In genomic region chr1:24713736-24714135, GRCh38 we compare ENCODE assay signal across 31 cellular contexts. TPM values are rescaled to one million over a fixed set of nuclear protein-coding genes. Genes with fewer than 3 reads are reported as not detected.
A peak's percentile ranks its signal among the peaks of the same experiment; 100 is the strongest.
DNase-seq lines count a peak whose midpoint lies in the region; FAIRE-seq and TF ChIP-seq lines count a peak whose summit lies in the region.
"Had no signal": no experiment of that assay in that cellular context is flagged by ENCODE, and none has a peak within 500 bp of the region (broad histone marks: within the 10 kb centered on the region; RNA-seq: fewer than 3 reads in every experiment).

No MANE protein-coding gene starts in this region.

- no peaks in the 10 kb centered on the region for H3K9me3 ChIP-seq in SJCRH30 (replicated peaks)
- no peaks in the 10 kb centered on the region for H3K9me3 ChIP-seq in keratinocyte (ENCODE audit: control insufficient read depth, low read depth, low read length)
- H3K9me3 ChIP-seq in OCI-LY7 (ENCODE audit: low read length): no peaks in the 10 kb centered on the region
- H3K9me3 ChIP-seq in ovary: no peaks in the 10 kb centered on the region
- H3K9me3 ChIP-seq: A549, testis had no signal

- H3K4me3 ChIP-seq in SJCRH30: no peak overlapping the region
- H3K4me3 ChIP-seq in keratinocyte (ENCODE audit: control insufficient read depth in 2 of 3, extremely low read depth in 1 of 3, insufficient read depth in 2 of 3, low read depth in 1 of 3, low read length in 3 of 3): no peak overlapping the region
- H3K4me3 ChIP-seq in OCI-LY7 (ENCODE audit: low read depth, low read length, poor library complexity, severe bottlenecking): no peak overlapping the region
- no peak overlapping the region for H3K4me3 ChIP-seq in ovary
- H3K4me3 ChIP-seq: A549, GM23338, smooth muscle cell, testis had no signal

- H3K27me3 ChIP-seq in SJCRH30 (no peaks in the 10 kb centered on the region), keratinocyte (ENCODE audit: control insufficient read depth, extremely low read depth, insufficient read depth, low read length) (no peaks in the 10 kb centered on the region), ovary (no peaks in the 10 kb centered on the region)
- H3K27me3 ChIP-seq: testis had no signal

- H3K27ac ChIP-seq in SJCRH30 (peak overlapping the region; percentile 63), keratinocyte (ENCODE audit: control insufficient read depth, insufficient read depth, low read length) (peak overlapping the region; percentile 10), substantia nigra (ENCODE audit: low read depth, low read length, poor library complexity, severe bottlenecking) (peak overlapping the region; percentile 97), OCI-LY7 (ENCODE audit: low read depth, low read length, poor library complexity, severe bottlenecking) (no peak overlapping the region), ovary (no peak overlapping the region)
- H3K27ac ChIP-seq: parathyroid adenoma, testis had no signal

- no peak for TF ChIP-seq CTCF in keratinocyte (optimal IDR thresholded peaks at IDR 0.05 in 1 of 3, IDR thresholded peaks at IDR 0.05 in 1 of 3, conservative IDR thresholded peaks at IDR 0.05 in 1 of 3; ENCODE audit: extremely low read depth in 1 of 3, insufficient read depth in 2 of 3, low read length in 3 of 3)
- TF ChIP-seq CTCF in OCI-LY7 (conservative IDR thresholded peaks at IDR 0.05; ENCODE audit: low read length): no peak
- no peak for TF ChIP-seq CTCF in ovary (IDR thresholded peaks at IDR 0.05)

- H3K79me2 ChIP-seq in keratinocyte (ENCODE audit: control insufficient read depth, insufficient read depth, low read length) (no peaks in the 10 kb centered on the region), OCI-LY7 (ENCODE audit: insufficient read depth, low read depth, low read length) (no peaks in the 10 kb centered on the region)
- H3K79me2 ChIP-seq: parathyroid adenoma had no signal

- H3K9ac ChIP-seq in keratinocyte (ENCODE audit: control insufficient read depth, extremely low read depth, insufficient read depth, low read length): no peak overlapping the region
- H3K9ac ChIP-seq: parathyroid adenoma had no signal

- DNase-seq in SKM-1 treated with dmso at 0.1 percent for 144 hours (lab: John Stamatoyannopoulos, UW; ENCODE audit: unreplicated experiment) (peak; percentile 60), SKM-1 (lab: John Stamatoyannopoulos, UW; ENCODE audit: unreplicated experiment) (no peak), SJCRH30 (no peak), keratinocyte (ENCODE audit: low read depth, low spot score) (no peak), substantia nigra (lab: John Stamatoyannopoulos, UW) (no peak), OCI-LY7 (ENCODE audit: low spot score) (no peak), NCI-H1930 (lab: John Stamatoyannopoulos, UW) (no peak), ovary (no peak)
- DNase-seq: activated CD4-positive, alpha-beta T cell treated with anti-CD3 and anti-CD28 coated beads, Interleukin-2, amount 50 U/mL, for 48 hours; activated naive CD4-positive, alpha-beta T cell treated with Interleukin-2 at 50 U/mL for 16 hours; activated T-cell treated with anti-CD3 and anti-CD28 coated beads, Interleukin-2, amount 50 U/mL, for 72 hours; Calu3; CD4-positive, CD25-positive, alpha-beta regulatory T cell; DND-41; foreskin melanocyte; GF-D8; KG1; NCI-H2029 treated with DMSO at 0.1 percent for 48 hours; NCI-H2227 treated with DMSO at 0.1 percent for 48 hours; NCI-H82; nephron progenitor cell; retina; stimulated activated CD4-positive, alpha-beta T cell treated with anti-CD3 and anti-CD28 coated beads, Interleukin-2, amount 100 ng/mL, for 24 hours; stimulated activated naive CD8-positive, alpha-beta T cell treated with anti-CD3 and anti-CD28 coated beads, Interleukin-15, Interleukin-2, amounts not matched to agents 100 U/mL and 50 U/mL, for 24 hours; testis had no signal

- CTCF ChIA-PET in OCI-LY7 (lab: Charles Lee; ENCODE audit: unreplicated experiment): no interaction called here

- H3K9me1 ChIP-seq in keratinocyte (ENCODE audit: control insufficient read depth, extremely low read depth, insufficient read depth, low read length): no peaks in the 10 kb centered on the region

- TF ChIP-seq EP300 in ovary (IDR thresholded peaks at IDR 0.05): no peak

- no peaks in the 10 kb centered on the region for H3K9me2 ChIP-seq in OCI-LY7 (ENCODE audit: insufficient read depth, low read length)

- dilution Hi-C loops in keratinocyte (cut with MboI; ENCODE audit: extremely low pct_ligation_motif_present, low sequenced_read_pairs): no loop called here

- H3K4me2 ChIP-seq in keratinocyte (ENCODE audit: control insufficient read depth, extremely low read depth, insufficient read depth, low read depth, low read length) (peak overlapping the region; percentile 31), OCI-LY7 (ENCODE audit: low read length) (no peak overlapping the region)
- H3K4me2 ChIP-seq: GM23338, smooth muscle cell had no signal

- BruUV-seq in OCI-LY7 (replicated peaks; lab: Mats Ljungman, UMichigan): no TSS peak

- FAIRE-seq in keratinocyte (lab: Jason Lieb, UNC): no peak
- FAIRE-seq: A549, endometrium, TTC549 had no signal

- no peak for TF ChIP-seq POLR2A in ovary (IDR thresholded peaks at IDR 0.05)

- H2AFZ ChIP-seq in keratinocyte (ENCODE audit: control insufficient read depth, low read length) (no peak overlapping the region), OCI-LY7 (ENCODE audit: low read length) (no peak overlapping the region)
- H2AFZ ChIP-seq: GM23338, parathyroid adenoma had no signal

- H4K20me1 ChIP-seq in keratinocyte (ENCODE audit: control insufficient read depth, extremely low read depth, insufficient read depth, low read length): no peaks in the 10 kb centered on the region
- H4K20me1 ChIP-seq in OCI-LY7 (ENCODE audit: insufficient read depth, low read length): no peaks in the 10 kb centered on the region

- H3K36me3 ChIP-seq in SJCRH30 (no peaks in the 10 kb centered on the region), keratinocyte (ENCODE audit: control insufficient read depth in 2 of 2, extremely low read depth in 1 of 2, insufficient read depth in 2 of 2, low read length in 2 of 2) (no peaks in the 10 kb centered on the region), OCI-LY7 (ENCODE audit: insufficient read depth, low read length) (no peaks in the 10 kb centered on the region), ovary (no peaks in the 10 kb centered on the region)

- intact Hi-C loops in OCI-LY7 (cut with micrococcal nuclease; ENCODE audit: unreplicated experiment): no loop called here
- intact Hi-C loops in ovary (cut with DNase I): no loop called here

- WGBS in ovary, 3 donors: 72 to 91% (median 78%) methylated on average over 5 of the region's 5 CpGs

- POLR2A ChIA-PET in OCI-LY7 (lab: Charles Lee): interaction anchor here (1.1 kb wide), 1 partner anchor 106 kb away, joined by 4 read pairs; no protein-coding TSS in a partner anchor

- peaks cover 11% of the 10 kb centered on the region for H3K4me1 ChIP-seq in SJCRH30
- peaks cover 20% of the 10 kb centered on the region for H3K4me1 ChIP-seq in keratinocyte (ENCODE audit: control insufficient read depth, extremely low read depth, insufficient read depth, low read length)
- H3K4me1 ChIP-seq in OCI-LY7 (ENCODE audit: insufficient read depth, low read length, poor library complexity, severe bottlenecking): peaks cover 3% of the 10 kb centered on the region
- no peaks in the 10 kb centered on the region for H3K4me1 ChIP-seq in ovary (ENCODE audit: insufficient read depth)
- H3K4me1 ChIP-seq: parathyroid adenoma, testis had no signal

RNA-seq across cellular contexts. Expression of gene CLIC4, which starts 31.5 kb away (rescaled TPM):
- total RNA-seq in SJCRH30 (2014; rRNA removed; shearing (Covaris generic)): 157 and 169 TPM in 2 replicates
- polyA plus RNA-seq in keratinocyte (105 to 130 TPM (median 118 TPM) in 3 replicates), ovary (100 to 1,000 TPM in 1 of 2 donors, 10 to 100 TPM in 1; 53.6 to 209 TPM)
- 69.7 TPM for polyA plus RNA-seq in keratinocyte (2011; ENCODE audit: low read depth)
- 128 and 253 TPM in 2 replicates for polyA plus RNA-seq in keratinocyte (2011; cell fraction: cytosol; rRNA removed)
- polyA plus RNA-seq in keratinocyte (2011; cell fraction: nucleus; rRNA removed): 123 and 148 TPM in 2 replicates
- 84.7 and 128 TPM in 2 replicates for polyA plus RNA-seq in keratinocyte (2012; ENCODE audit: low replicate concordance)
- 20.3 to 93.1 TPM (median 67.2 TPM) in 3 replicates for polyA minus RNA-seq in keratinocyte
- polyA minus RNA-seq in keratinocyte (2011; cell fraction: cytosol; rRNA and poly(A)+ RNA removed): 163 TPM
- 80.9 and 173 TPM in 2 replicates for polyA minus RNA-seq in keratinocyte (2011; cell fraction: nucleus; rRNA and poly(A)+ RNA removed)
- 35.5 and 35.7 TPM in 2 replicates for total RNA-seq in OCI-LY7 (2014; rRNA removed; shearing (Covaris generic))
- total RNA-seq in OCI-LY7 (2022) (113 and 116 TPM in 2 replicates), ovary (100 to 1,000 TPM in 5 of 7 donors, 10 to 100 TPM in 2; 73.6 to 185 (median 125) TPM)

Comparison
In these comparisons a context has a peak if more than half of its experiments do, and no peak if none do; other contexts are left out.
1. H3K27ac ChIP-seq: peak in SJCRH30 (single experiment), keratinocyte (single experiment) and substantia nigra (single experiment); none in OCI-LY7 (single experiment) and ovary (0 of 2).